20 cellular contexts compared by ENCODE assay signal in genomic region chr11:65016705-65017104, GRCh38. TPM values are rescaled to one million over a fixed set of nuclear protein-coding genes. Genes with fewer than 3 reads are reported as not detected.
DNase-seq lines count a peak whose midpoint lies in the region; ATAC-seq and TF ChIP-seq lines count a peak whose summit lies in the region.
"Had no signal": no experiment of that assay in that cellular context is flagged by ENCODE, and none has a peak within 500 bp of the region (broad histone marks: within the 10 kb centered on the region; RNA-seq: fewer than 3 reads in every experiment).

No MANE protein-coding gene starts in this region.

- peak overlapping the region; percentile 7 for H3K4me3 Mint-ChIP-seq in natural killer cell
- no peak overlapping the region for H3K4me3 Mint-ChIP-seq in natural killer cell treated with Interleukin-12 subunit alpha and Interleukin-12 subunit beta and Interleukin-15 and Interleukin-18, amount 100 ng/mL, for 72 hours
- peak overlapping the region in 2 of 10 donors; percentile 38 to 39 for H3K4me3 Mint-ChIP-seq in naive thymus-derived CD4-positive, alpha-beta T cell
- H3K4me3 Mint-ChIP-seq: activated T-cell treated with anti-CD3 and anti-CD28 coated beads, Interleukin-2, amount 50 U/mL, for 72 hours; mesothelial cell of epicardium had no signal

- no peak overlapping the region for H3K4me3 ChIP-seq in WERI-Rb-1 (ENCODE audit: low read depth, low read length)
- H3K4me3 ChIP-seq in epithelial cell of esophagus (ENCODE audit: low read length) = no peak overlapping the region
- no peak overlapping the region for H3K4me3 ChIP-seq in naive thymus-derived CD4-positive, alpha-beta T cell (ENCODE audit: low read length)
- H3K4me3 ChIP-seq: ascending aorta, esophagus squamous epithelium, upper lobe of right lung had no signal

- POLR2A ChIA-PET in naive thymus-derived CD4-positive, alpha-beta T cell (lab: Charles Lee) = interaction anchor here (0.7 to 4.0 kb wide), 3 partner anchors 9 to 1470 kb away, joined by 4 to 28 read pairs (median 4); partner anchors contain the start of genes SNX15 and SYVN1

- H3K4me1 ChIP-seq in naive thymus-derived CD4-positive, alpha-beta T cell (ENCODE audit: control insufficient read depth in 2 of 2, insufficient read depth in 2 of 2, low read length in 2 of 2) = peaks cover 4 to 9% of the 10 kb centered on the region in 2 donors

- no peaks in the 10 kb centered on the region for H3K36me3 Mint-ChIP-seq in natural killer cell
- H3K36me3 Mint-ChIP-seq in natural killer cell treated with Interleukin-12 subunit alpha and Interleukin-12 subunit beta and Interleukin-15 and Interleukin-18, amount 100 ng/mL, for 72 hours = peaks cover 4% of the 10 kb centered on the region
- H3K36me3 Mint-ChIP-seq in naive thymus-derived CD4-positive, alpha-beta T cell = peaks cover 0 to 14% (median 10%) of the 10 kb centered on the region in 5 donors

- H3K27me3 ChIP-seq in WERI-Rb-1 (ENCODE audit: insufficient read depth, low read depth, severe bottlenecking) = no peaks in the 10 kb centered on the region
- no peaks in the 10 kb centered on the region for H3K27me3 ChIP-seq in naive thymus-derived CD4-positive, alpha-beta T cell (ENCODE audit: control insufficient read depth in 2 of 2, insufficient read depth in 2 of 2, low read length in 2 of 2)
- H3K27me3 ChIP-seq: ascending aorta, esophagus squamous epithelium, upper lobe of right lung had no signal

- no peak overlapping the region for H3K27ac ChIP-seq in WERI-Rb-1
- H3K27ac ChIP-seq in naive thymus-derived CD4-positive, alpha-beta T cell (ENCODE audit: low read depth, low read length) = no peak overlapping the region
- H3K27ac ChIP-seq: ascending aorta, esophagus squamous epithelium, upper lobe of right lung had no signal

- CTCF ChIA-PET in naive thymus-derived CD4-positive, alpha-beta T cell (lab: Charles Lee) = no interaction called here

- no peaks in the 10 kb centered on the region for H3K27me3 Mint-ChIP-seq in natural killer cell (ENCODE audit: low read depth in 2 of 2)
- no peaks in the 10 kb centered on the region for H3K27me3 Mint-ChIP-seq in natural killer cell treated with Interleukin-12 subunit alpha and Interleukin-12 subunit beta and Interleukin-15 and Interleukin-18, amount 100 ng/mL, for 72 hours
- no peaks in the 10 kb centered on the region for H3K27me3 Mint-ChIP-seq in naive thymus-derived CD4-positive, alpha-beta T cell

- no peak for DNase-seq in natural killer cell
- no peak for DNase-seq in natural killer cell treated with Interleukin-12 subunit alpha and Interleukin-12 subunit beta and Interleukin-15 and Interleukin-18, amount 100 ng/mL, for 72 hours (ENCODE audit: low spot score)
- no peak for DNase-seq in WERI-Rb-1
- DNase-seq in epithelial cell of esophagus (ENCODE audit: low read depth) = peak; percentile 30
- DNase-seq in kidney glomerular epithelial cell (lab: John Stamatoyannopoulos, UW) = no peak
- DNase-seq in naive thymus-derived CD4-positive, alpha-beta T cell = no peak
- DNase-seq: activated CD4-positive, alpha-beta T cell treated with anti-CD3 and anti-CD28 coated beads, Interleukin-2, amount 50 U/mL, for 1 hour; activated T-cell treated with anti-CD3 and anti-CD28 coated beads, Interleukin-2, amount 50 U/mL, for 72 hours; cortex of kidney; esophagus squamous epithelium; head of caudate nucleus; NCI-H1417; SHP77 treated with DMSO at 0.1 percent for 48 hours; T1000; upper lobe of right lung had no signal

- H3K27ac Mint-ChIP-seq in natural killer cell = peak overlapping the region in 1 of 2 donors; percentile 14
- peak overlapping the region in 1 of 2 donors; percentile 12 for H3K27ac Mint-ChIP-seq in natural killer cell treated with Interleukin-12 subunit alpha and Interleukin-12 subunit beta and Interleukin-15 and Interleukin-18, amount 100 ng/mL, for 72 hours
- peak overlapping the region in 2 of 9 donors; percentile 20 to 80 for H3K27ac Mint-ChIP-seq in naive thymus-derived CD4-positive, alpha-beta T cell
- H3K27ac Mint-ChIP-seq: activated T-cell treated with anti-CD3 and anti-CD28 coated beads, Interleukin-2, amount 50 U/mL, for 72 hours; mesothelial cell of epicardium had no signal

- intact Hi-C loops in natural killer cell (cut with micrococcal nuclease) = no loop called here
- intact Hi-C loops in naive thymus-derived CD4-positive, alpha-beta T cell (cut with micrococcal nuclease) = no loop called here

- no peaks in the 10 kb centered on the region for H3K9me3 Mint-ChIP-seq in natural killer cell
- H3K9me3 Mint-ChIP-seq in natural killer cell treated with Interleukin-12 subunit alpha and Interleukin-12 subunit beta and Interleukin-15 and Interleukin-18, amount 100 ng/mL, for 72 hours = no peaks in the 10 kb centered on the region
- H3K9me3 Mint-ChIP-seq in naive thymus-derived CD4-positive, alpha-beta T cell = no peaks in the 10 kb centered on the region
- H3K9me3 Mint-ChIP-seq: activated T-cell treated with anti-CD3 and anti-CD28 coated beads, Interleukin-2, amount 50 U/mL, for 72 hours; mesothelial cell of epicardium had no signal

- no peaks in the 10 kb centered on the region for H3K9me3 ChIP-seq in WERI-Rb-1 (ENCODE audit: severe bottlenecking)
- H3K9me3 ChIP-seq in naive thymus-derived CD4-positive, alpha-beta T cell (ENCODE audit: control insufficient read depth in 2 of 3, low read length in 3 of 3) = no peaks in the 10 kb centered on the region
- H3K9me3 ChIP-seq: ascending aorta, esophagus squamous epithelium, upper lobe of right lung had no signal

- TF ChIP-seq CTCF in natural killer cell (IDR thresholded peaks at IDR 0.05) (no peak), WERI-Rb-1 (IDR thresholded peaks at IDR 0.05; ENCODE audit: low read depth, low read length) (peak; percentile 26; the same call in 1 of the 2 replicates), epithelial cell of esophagus (IDR thresholded peaks at IDR 0.05; ENCODE audit: insufficient read depth, low read depth, low read length, missing control alignments) (no peak)

- TF ChIP-seq POLR2A in GM18505 (IDR thresholded peaks at IDR 0.05; ENCODE audit: borderline replicate concordance, extremely low read depth, insufficient read depth, insufficient read length) = no peak

- H3K4me1 Mint-ChIP-seq in natural killer cell = peaks cover 21 to 29% of the 10 kb centered on the region in 2 donors
- peaks cover 26 to 28% of the 10 kb centered on the region in 2 donors for H3K4me1 Mint-ChIP-seq in natural killer cell treated with Interleukin-12 subunit alpha and Interleukin-12 subunit beta and Interleukin-15 and Interleukin-18, amount 100 ng/mL, for 72 hours (ENCODE audit: low read depth in 2 of 2)
- peaks cover 15 to 33% (median 29%) of the 10 kb centered on the region in 7 donors for H3K4me1 Mint-ChIP-seq in naive thymus-derived CD4-positive, alpha-beta T cell

- peaks cover 18% of the 10 kb centered on the region for H3K36me3 ChIP-seq in WERI-Rb-1
- H3K36me3 ChIP-seq in naive thymus-derived CD4-positive, alpha-beta T cell (ENCODE audit: control insufficient read depth in 2 of 3, insufficient read depth in 3 of 3, low read length in 3 of 3) = peaks cover 0 to 26% (median 0%) of the 10 kb centered on the region in 3 experiments

- ATAC-seq in natural killer cell (no peak), GM21423 (IDR thresholded peaks at IDR 0.05; ENCODE audit: unreplicated experiment) (no peak), GM18505 (IDR thresholded peaks at IDR 0.05; ENCODE audit: unreplicated experiment) (no peak)
- ATAC-seq in natural killer cell treated with Interleukin-12 subunit alpha and Interleukin-12 subunit beta and Interleukin-15 and Interleukin-18, amount 100 ng/mL, for 72 hours = no peak
- no peak for ATAC-seq in naive thymus-derived CD4-positive, alpha-beta T cell
- ATAC-seq: activated T-cell treated with anti-CD3 and anti-CD28 coated beads, Interleukin-2, amount 50 U/mL, for 72 hours; upper lobe of right lung had no signal

RNA-seq across cellular contexts. Expression of gene ARL2, which starts 2.7 kb away (rescaled TPM):
- total RNA-seq in natural killer cell = 10 to 100 TPM; 19.9 to 20.5 (median 20.2) TPM
- 10 to 100 TPM; 29.4 to 50.5 TPM for total RNA-seq in natural killer cell treated with Interleukin-12 subunit alpha and Interleukin-12 subunit beta and Interleukin-15 and Interleukin-18, amount 100 ng/mL, for 72 hours
- 10 to 100 TPM; 22.6 to 60.8 (median 32.2) TPM for total RNA-seq in naive thymus-derived CD4-positive, alpha-beta T cell
- 10 to 100 TPM; 90.0 to 96.1 TPM for polyA plus RNA-seq in naive thymus-derived CD4-positive, alpha-beta T cell

RNA-seq across cellular contexts. Expression of gene SNX15, which starts 10.5 kb away (rescaled TPM):
- total RNA-seq in natural killer cell = 10 to 100 TPM; 16.9 to 28.1 (median 27.1) TPM
- total RNA-seq in natural killer cell treated with Interleukin-12 subunit alpha and Interleukin-12 subunit beta and Interleukin-15 and Interleukin-18, amount 100 ng/mL, for 72 hours = 10 to 100 TPM; 14.1 to 28.2 TPM
- 10 to 100 TPM; 13.1 to 29.0 (median 21.7) TPM for total RNA-seq in naive thymus-derived CD4-positive, alpha-beta T cell
- polyA plus RNA-seq in naive thymus-derived CD4-positive, alpha-beta T cell = 10 to 100 TPM; 13.7 to 15.7 TPM

RNA-seq across cellular contexts. Expression of gene BATF2, which starts 19.9 kb away (rescaled TPM):
- under 1 TPM in 1 of 3 donors, not detected in 2; 0.30 TPM for total RNA-seq in natural killer cell
- total RNA-seq in natural killer cell treated with Interleukin-12 subunit alpha and Interleukin-12 subunit beta and Interleukin-15 and Interleukin-18, amount 100 ng/mL, for 72 hours = not detected
- under 1 TPM in 1 of 5 experiments, not detected in 4; 0.39 TPM for total RNA-seq in naive thymus-derived CD4-positive, alpha-beta T cell
- polyA plus RNA-seq in naive thymus-derived CD4-positive, alpha-beta T cell = not detected
- total RNA-seq: osteocyte had no signal

RNA-seq across cellular contexts. Expression of gene SAC3D1, which starts 24.3 kb away (rescaled TPM):
- total RNA-seq in natural killer cell = 1 to 10 TPM; 2.0 to 3.5 (median 2.8) TPM
- 10 to 100 TPM in 1 of 2 donors, 1 to 10 TPM in 1; 7.6 to 18.5 TPM for total RNA-seq in natural killer cell treated with Interleukin-12 subunit alpha and Interleukin-12 subunit beta and Interleukin-15 and Interleukin-18, amount 100 ng/mL, for 72 hours
- 10 to 100 TPM in 1 of 5 experiments, 1 to 10 TPM in 4; 2.7 to 18.2 (median 8.6) TPM for total RNA-seq in naive thymus-derived CD4-positive, alpha-beta T cell
- polyA plus RNA-seq in naive thymus-derived CD4-positive, alpha-beta T cell = 10 to 100 TPM; 11.5 to 17.2 TPM

RNA-seq across cellular contexts. Expression of gene NAALADL1, which starts 41.6 kb away (rescaled TPM):
- 10 to 100 TPM; 41.6 to 54.1 (median 46.0) TPM for total RNA-seq in natural killer cell
- total RNA-seq in natural killer cell treated with Interleukin-12 subunit alpha and Interleukin-12 subunit beta and Interleukin-15 and Interleukin-18, amount 100 ng/mL, for 72 hours = 10 to 100 TPM; 14.2 to 34.7 TPM
- total RNA-seq in naive thymus-derived CD4-positive, alpha-beta T cell = 10 to 100 TPM; 12.2 to 23.4 (median 18.8) TPM
- 10 to 100 TPM; 18.6 to 25.3 TPM for polyA plus RNA-seq in naive thymus-derived CD4-positive, alpha-beta T cell
- total RNA-seq: osteocyte had no signal
